ENCODE assay signal across 13 cellular contexts in the genomic region with DNA sequence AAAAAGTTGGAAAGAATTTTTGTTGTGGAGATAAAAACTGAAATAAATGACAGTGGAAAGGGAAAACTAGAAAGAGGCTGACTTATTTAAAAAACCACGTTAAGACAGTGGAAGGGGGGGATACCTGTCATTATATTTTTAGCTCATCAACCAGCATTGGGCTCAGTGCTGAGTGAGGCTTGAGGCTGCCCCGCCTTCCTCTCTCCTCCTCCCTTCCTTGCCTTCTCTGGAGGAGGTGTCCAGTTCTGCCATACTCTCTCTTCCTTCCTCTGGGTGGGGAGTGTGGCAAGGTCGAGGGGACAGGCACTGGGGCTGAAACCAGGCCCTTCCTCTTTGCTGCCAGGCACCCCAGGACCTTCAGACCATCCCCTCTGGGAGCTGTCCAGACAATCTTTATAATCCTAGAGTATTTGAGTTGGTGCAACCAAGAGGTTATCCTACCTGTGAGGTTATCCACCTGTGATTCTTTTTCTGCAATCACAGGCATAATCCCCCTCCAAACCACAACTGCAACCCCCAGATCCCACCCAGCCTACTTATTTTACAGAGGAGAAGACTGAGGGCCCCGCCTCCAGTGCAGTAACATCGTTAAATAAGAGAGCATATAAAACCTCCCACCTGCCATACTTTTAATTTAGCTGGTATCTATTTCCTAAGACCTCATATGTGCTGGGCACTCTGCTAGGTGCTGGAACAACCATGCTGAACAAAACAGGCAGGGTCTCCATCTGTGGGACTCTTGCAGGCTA.
DNase-seq lines count a peak whose midpoint lies in the region; ATAC-seq and TF ChIP-seq lines count a peak whose summit lies in the region.
"Had no signal": no experiment of that assay in that cellular context is flagged by ENCODE, and none has a peak within 500 bp of the region (broad histone marks: within the 10 kb centered on the region; RNA-seq: fewer than 3 reads in every experiment).

No MANE protein-coding gene starts in this region.

- POLR2A ChIA-PET in HEK293 (lab: Yijun Ruan, JAX) = interaction anchor here (0.6 to 0.7 kb wide), 2 partner anchors 275 to 1946 kb away, joined by 7 to 13 read pairs; no protein-coding TSS in a partner anchor

- H3K9ac ChIP-seq in mammary epithelial cell (ENCODE audit: insufficient read depth, low read length) = no peak overlapping the region

- in situ Hi-C loops in mammary epithelial cell (cut with MboI; ENCODE audit: low sequenced_read_pairs in 2 of 2) = no loop called here

- H4K20me1 ChIP-seq in mammary epithelial cell (ENCODE audit: insufficient read depth, low read length) = no peaks in the 10 kb centered on the region

- intact Hi-C loops in mammary epithelial cell (cut with micrococcal nuclease) = no loop called here

- peaks cover 3% of the 10 kb centered on the region for H3K27me3 ChIP-seq in mammary epithelial cell (ENCODE audit: insufficient read depth, low read length)

- H3K9me3 ChIP-seq in HEK293 (ENCODE audit: control insufficient read depth, insufficient read depth, low read depth, low read length) = no peaks in the 10 kb centered on the region
- no peaks in the 10 kb centered on the region for H3K9me3 ChIP-seq in mammary epithelial cell (replicated peaks; ENCODE audit: insufficient read depth, low read length)

- peak overlapping the region; percentile 69 for H3K4me2 ChIP-seq in mammary epithelial cell (ENCODE audit: insufficient read depth, low read depth, low read length)

- DNase-seq in mammary epithelial cell (no peak), kidney tubule cell (ENCODE audit: low spot score) (peak; percentile 38), dermis blood vessel endothelial cell (no peak)
- DNase-seq in stimulated activated CD4-positive, alpha-beta T cell treated with anti-CD3 and anti-CD28 coated beads, Interleukin-4, amount 100 ng/mL, for 4 hours = no peak
- DNase-seq: activated CD8-positive, alpha-beta memory T cell treated with anti-CD3 and anti-CD28 coated beads, Interleukin-2, amount 50 U/mL, for 4 hours; aorta; DMS 273 treated with DMSO at 0.1 percent for 48 hours; NCI-H2029 treated with DMSO at 0.1 percent for 48 hours; stimulated activated naive CD8-positive, alpha-beta T cell treated with anti-CD3 and anti-CD28 coated beads, Interleukin-15, Interleukin-2, amounts not matched to agents 100 U/mL and 50 U/mL, for 24 hours; T1000 had no signal

- ATAC-seq in HG02798 (IDR thresholded peaks at IDR 0.05; ENCODE audit: poor library complexity, unreplicated experiment) = no peak
- ATAC-seq: stimulated activated naive CD8-positive, alpha-beta T cell treated with anti-CD3 and anti-CD28 coated beads, Interleukin-15, Interleukin-2, amounts not matched to agents 100 U/mL and 50 U/mL, for 24 hours had no signal

- BruUV-seq in mammary epithelial cell (replicated peaks; lab: Mats Ljungman, UMichigan) = no TSS peak

- dilution Hi-C loops in mammary epithelial cell (cut with HindIII; ENCODE audit: low sequenced_read_pairs) = no loop called here

- CTCF ChIA-PET in HEK293 (lab: Yijun Ruan, JAX) (interaction anchor here (0.7 to 1.6 kb wide), 3 partner anchors 17 to 179 kb away, joined by 3 to 13 read pairs (median 4); no protein-coding TSS in a partner anchor), mammary epithelial cell (lab: Charles Lee; ENCODE audit: low non-redundant PET) (no interaction called here)

- whole genome bisulfite sequencing in mammary epithelial cell (ENCODE audit: low coverage, missing lambda C conversion rate) = 56% methylated on average over 5 of the region's 5 CpGs

- H3K27ac ChIP-seq in HEK293 (ENCODE audit: extremely low read depth, low read depth, low read length) = no peak overlapping the region
- no peak overlapping the region for H3K27ac ChIP-seq in mammary epithelial cell (ENCODE audit: insufficient read depth, low read depth, low read length)
- H3K27ac ChIP-seq in skin epidermis = peak overlapping the region in 8 of 21 experiments; percentile 24 to 83 (median 70)

- H3K4me3 ChIP-seq in HEK293 (ENCODE audit: low read depth, low read length) = no peak overlapping the region
- H3K4me3 ChIP-seq in mammary epithelial cell (replicated peaks in 1 of 3; ENCODE audit: insufficient read depth in 1 of 3, low read depth in 2 of 3, low read length in 3 of 3) = no peak overlapping the region
- peak overlapping the region in 4 of 7 experiments; percentile 17 to 42 (median 31) for H3K4me3 ChIP-seq in skin epidermis

- H3K36me3 ChIP-seq in HEK293 (ENCODE audit: control insufficient read depth in 2 of 2, insufficient read depth in 1 of 2, low read length in 2 of 2) (no peaks in the 10 kb centered on the region), mammary epithelial cell (ENCODE audit: insufficient read depth, low read length) (no peaks in the 10 kb centered on the region)

- no peaks in the 10 kb centered on the region for H3K79me2 ChIP-seq in mammary epithelial cell (ENCODE audit: insufficient read depth, low read length)

- H2AFZ ChIP-seq in mammary epithelial cell (ENCODE audit: low read depth, low read length) = peak overlapping the region; percentile 90

- no peaks in the 10 kb centered on the region for H3K4me1 ChIP-seq in HEK293 (ENCODE audit: control insufficient read depth, insufficient read depth, low read length)
- no peaks in the 10 kb centered on the region for H3K4me1 ChIP-seq in mammary epithelial cell (ENCODE audit: insufficient read depth, low read length)

- TF ChIP-seq CTCF in HEK293 (tag by site-specific recombination; IDR thresholded peaks at IDR 0.05) = no peak
- TF ChIP-seq CTCF in mammary epithelial cell (conservative IDR thresholded peaks at IDR 0.05 in 1 of 2, IDR thresholded peaks at IDR 0.05 in 1 of 2; ENCODE audit: extremely low read depth in 1 of 2, insufficient read depth in 1 of 2, low read depth in 1 of 2, low read length in 2 of 2) = no peak

TF ChIP-seq in HEK293, 187 proteins besides CTCF, POLR2A, EP300 and RAD21:
- TF ChIP-seq ZFHX2 (tag by site-specific recombination; conservative IDR thresholded peaks at IDR 0.05) (peak; percentile 53), EGR2 (tag by site-specific recombination; IDR thresholded peaks at IDR 0.05; ENCODE audit: low read depth) (peak; percentile 67), ZNF624 (tag by site-specific recombination; IDR thresholded peaks at IDR 0.05) (no peak)
- TF ChIP-seq, protein P1, sequence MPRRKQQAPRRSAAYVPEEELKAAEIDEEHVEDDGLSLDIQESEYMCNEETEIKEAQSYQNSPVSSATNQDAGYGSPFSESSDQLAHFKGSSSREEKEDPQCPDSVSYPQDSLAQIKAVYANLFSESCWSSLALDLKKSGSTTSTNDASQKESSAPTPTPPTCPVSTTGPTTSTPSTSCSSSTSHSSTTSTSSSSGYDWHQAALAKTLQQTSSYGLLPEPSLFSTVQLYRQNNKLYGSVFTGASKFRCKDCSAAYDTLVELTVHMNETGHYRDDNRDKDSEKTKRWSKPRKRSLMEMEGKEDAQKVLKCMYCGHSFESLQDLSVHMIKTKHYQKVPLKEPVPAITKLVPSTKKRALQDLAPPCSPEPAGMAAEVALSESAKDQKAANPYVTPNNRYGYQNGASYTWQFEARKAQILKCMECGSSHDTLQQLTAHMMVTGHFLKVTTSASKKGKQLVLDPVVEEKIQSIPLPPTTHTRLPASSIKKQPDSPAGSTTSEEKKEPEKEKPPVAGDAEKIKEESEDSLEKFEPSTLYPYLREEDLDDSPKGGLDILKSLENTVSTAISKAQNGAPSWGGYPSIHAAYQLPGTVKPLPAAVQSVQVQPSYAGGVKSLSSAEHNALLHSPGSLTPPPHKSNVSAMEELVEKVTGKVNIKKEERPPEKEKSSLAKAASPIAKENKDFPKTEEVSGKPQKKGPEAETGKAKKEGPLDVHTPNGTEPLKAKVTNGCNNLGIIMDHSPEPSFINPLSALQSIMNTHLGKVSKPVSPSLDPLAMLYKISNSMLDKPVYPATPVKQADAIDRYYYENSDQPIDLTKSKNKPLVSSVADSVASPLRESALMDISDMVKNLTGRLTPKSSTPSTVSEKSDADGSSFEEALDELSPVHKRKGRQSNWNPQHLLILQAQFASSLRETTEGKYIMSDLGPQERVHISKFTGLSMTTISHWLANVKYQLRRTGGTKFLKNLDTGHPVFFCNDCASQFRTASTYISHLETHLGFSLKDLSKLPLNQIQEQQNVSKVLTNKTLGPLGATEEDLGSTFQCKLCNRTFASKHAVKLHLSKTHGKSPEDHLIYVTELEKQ (tag by site-specific recombination; IDR thresholded peaks at IDR 0.05; ENCODE audit: borderline replicate concordance) = no peak

Comparison
In these comparisons a context has a peak if more than half of its experiments do, and no peak if none do; other contexts are left out.
1. H3K4me3 ChIP-seq: peak in skin epidermis (4 of 7); none in HEK293 (single experiment) and mammary epithelial cell (0 of 3).